ENCODE assay signal across 39 cellular contexts in the genomic region with DNA sequence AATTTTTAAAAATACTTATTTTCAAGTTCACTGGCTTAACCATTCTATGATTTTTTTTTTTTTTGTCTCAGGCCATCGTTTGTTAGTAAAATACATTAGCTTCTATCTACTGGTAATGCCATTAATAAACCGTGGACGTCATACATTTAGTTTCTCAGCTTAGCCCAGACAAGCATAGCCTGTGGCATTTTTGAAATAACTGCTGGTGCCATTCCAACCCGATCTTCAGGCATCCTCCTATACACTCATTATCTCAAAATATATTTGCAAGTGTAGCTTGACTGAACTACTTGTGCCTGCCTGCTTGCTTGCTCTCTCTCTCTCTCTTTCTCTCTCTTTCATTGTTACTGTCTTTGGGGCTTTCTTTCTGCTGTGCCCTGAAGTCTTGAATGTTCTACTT.
"Had no signal": no experiment of that assay in that cellular context is flagged by ENCODE, and none has a peak within 500 bp of the region (broad histone marks: within the 10 kb centered on the region; RNA-seq: fewer than 3 reads in every experiment).

No MANE protein-coding gene starts in this region.

- DNase-seq: activated B cell treated with CpG ODN at 0.5 μM for 24 hours; activated CD4-positive, alpha-beta memory T cell treated with anti-CD3 and anti-CD28 coated beads, Interleukin-2, amount 10 ng/mL, durations not matched to agents 7 days and 5 days; activated CD4-positive, alpha-beta T cell treated with anti-CD3 and anti-CD28 coated beads for 1 hour; activated CD4-positive, alpha-beta T cell treated with anti-CD3 and anti-CD28 coated beads for 36 hours; activated CD4-positive, alpha-beta T cell treated with anti-CD3 and anti-CD28 coated beads for 48 hours; activated CD4-positive, alpha-beta T cell treated with anti-CD3 and anti-CD28 coated beads, Interleukin-2, amount 10 ng/mL, durations not matched to agents 7 days and 5 days; activated CD4-positive, alpha-beta T cell treated with anti-CD3 and anti-CD28 coated beads, Interleukin-2, amount 50 U/mL, for 48 hours; activated CD8-positive, alpha-beta memory T cell treated with anti-CD3 and anti-CD28 coated beads for 24 hours; activated CD8-positive, alpha-beta memory T cell treated with anti-CD3 and anti-CD28 coated beads, Interleukin-2, amount 10 ng/mL, durations not matched to agents 7 days and 5 days; activated CD8-positive, alpha-beta memory T cell treated with anti-CD3 and anti-CD28 coated beads, Interleukin-2, amount 50 U/mL, for 48 hours; activated CD8-positive, alpha-beta T cell treated with anti-CD3 and anti-CD28 coated beads, Interleukin-2, amount 10 ng/mL, durations not matched to agents 7 days and 5 days; activated effector memory CD4-positive, alpha-beta T cell treated with anti-CD3 and anti-CD28 coated beads, Interleukin-2, amount 50 U/mL, for 16 hours; activated gamma-delta T cell treated with Interleukin-2 at 50 U/mL for 16 hours; activated naive CD4-positive, alpha-beta T cell; activated naive CD4-positive, alpha-beta T cell treated with anti-CD3 and anti-CD28 coated beads for 36 hours; activated naive CD4-positive, alpha-beta T cell treated with anti-CD3 and anti-CD28 coated beads, Interleukin-2, amount 50 U/mL, for 16 hours; activated naive CD8-positive, alpha-beta T cell treated with anti-CD3 and anti-CD28 coated beads for 36 hours; activated T-cell treated with anti-CD3 and anti-CD28 coated beads, Interleukin-2, amount 50 U/mL, for 24 hours; activated T-cell treated with anti-CD3 and anti-CD28 coated beads, Interleukin-2, amount 50 U/mL, for 48 hours; adrenal gland; amniotic stem cell; aorta; body of pancreas; brain microvascular endothelial cell; caudate nucleus; cerebellar nuclear complex; T-helper 1 cell; T-helper 2 cell; T-helper 9 cell had no signal

- H3K4me3 Mint-ChIP-seq: activated B cell treated with CpG ODN at 0.5 μM for 24 hours; activated CD4-positive, alpha-beta memory T cell treated with anti-CD3 and anti-CD28 coated beads, Interleukin-2, amount 10 ng/mL, durations not matched to agents 7 days and 5 days; activated CD4-positive, alpha-beta T cell treated with anti-CD3 and anti-CD28 coated beads for 36 hours; activated CD4-positive, alpha-beta T cell treated with anti-CD3 and anti-CD28 coated beads, Interleukin-2, amount 10 ng/mL, durations not matched to agents 7 days and 5 days; activated CD8-positive, alpha-beta memory T cell treated with anti-CD3 and anti-CD28 coated beads, Interleukin-2, amount 10 ng/mL, durations not matched to agents 7 days and 5 days; activated CD8-positive, alpha-beta T cell treated with anti-CD3 and anti-CD28 coated beads, Interleukin-2, amount 10 ng/mL, durations not matched to agents 7 days and 5 days; activated naive CD4-positive, alpha-beta T cell treated with anti-CD3 and anti-CD28 coated beads for 36 hours; activated naive CD8-positive, alpha-beta T cell treated with anti-CD3 and anti-CD28 coated beads for 36 hours; activated T-cell treated with anti-CD3 and anti-CD28 coated beads, Interleukin-2, amount 50 U/mL, for 24 hours; central memory CD8-positive, alpha-beta T cell; T-helper 1 cell treated with Interleukin-12 subunit alpha and Interleukin-12 subunit beta and Interleukin-4 antibody, amounts not matched to agents 30 μg/mL and 1 μg/mL, for 36 hours; T-helper 2 cell treated with Interferon-gamma antibody and Interleukin-4, amounts not matched to agents 5 μg/mL and 100 μg/mL, for 36 hours had no signal

- H3K4me1 ChIP-seq: adrenal gland, body of pancreas, breast epithelium had no signal

- FAIRE-seq: astrocyte, TTC549 had no signal

- H3K36me3 Mint-ChIP-seq: activated CD8-positive, alpha-beta memory T cell treated with anti-CD3 and anti-CD28 coated beads, Interleukin-2, amount 10 ng/mL, durations not matched to agents 7 days and 5 days; activated naive CD4-positive, alpha-beta T cell treated with anti-CD3 and anti-CD28 coated beads, Interleukin-2, amount 50 U/mL, for 72 hours; activated naive CD8-positive, alpha-beta T cell treated with anti-CD3 and anti-CD28 coated beads for 36 hours had no signal

- H3K36me3 ChIP-seq: adrenal gland, brain microvascular endothelial cell, breast epithelium, cardiac muscle cell had no signal

- H3K4me1 Mint-ChIP-seq: activated B cell treated with CpG ODN at 0.5 μM for 24 hours; activated CD4-positive, alpha-beta memory T cell treated with anti-CD3 and anti-CD28 coated beads, Interleukin-2, amount 10 ng/mL, durations not matched to agents 7 days and 5 days; activated CD4-positive, alpha-beta T cell treated with anti-CD3 and anti-CD28 coated beads for 36 hours; activated CD4-positive, alpha-beta T cell treated with anti-CD3 and anti-CD28 coated beads, Interleukin-2, amount 10 ng/mL, durations not matched to agents 7 days and 5 days; activated CD8-positive, alpha-beta memory T cell treated with anti-CD3 and anti-CD28 coated beads, Interleukin-2, amount 10 ng/mL, durations not matched to agents 7 days and 5 days; activated naive CD8-positive, alpha-beta T cell treated with anti-CD3 and anti-CD28 coated beads for 36 hours; central memory CD8-positive, alpha-beta T cell had no signal

- H3K9me3 ChIP-seq: adrenal gland, body of pancreas, breast epithelium had no signal

- H3K27ac Mint-ChIP-seq: activated B cell treated with CpG ODN at 0.5 μM for 24 hours; activated CD4-positive, alpha-beta memory T cell treated with anti-CD3 and anti-CD28 coated beads, Interleukin-2, amount 10 ng/mL, durations not matched to agents 7 days and 5 days; activated CD4-positive, alpha-beta T cell treated with anti-CD3 and anti-CD28 coated beads for 36 hours; activated CD4-positive, alpha-beta T cell treated with anti-CD3 and anti-CD28 coated beads, Interleukin-2, amount 10 ng/mL, durations not matched to agents 7 days and 5 days; activated CD8-positive, alpha-beta memory T cell treated with anti-CD3 and anti-CD28 coated beads, Interleukin-2, amount 10 ng/mL, durations not matched to agents 7 days and 5 days; activated CD8-positive, alpha-beta T cell treated with anti-CD3 and anti-CD28 coated beads, Interleukin-2, amount 10 ng/mL, durations not matched to agents 7 days and 5 days; activated naive CD4-positive, alpha-beta T cell treated with anti-CD3 and anti-CD28 coated beads for 36 hours; activated naive CD4-positive, alpha-beta T cell treated with anti-CD3 and anti-CD28 coated beads, Interleukin-2, amount 50 U/mL, for 72 hours; activated naive CD8-positive, alpha-beta T cell treated with anti-CD3 and anti-CD28 coated beads for 36 hours; activated T-cell treated with anti-CD3 and anti-CD28 coated beads, Interleukin-2, amount 50 U/mL, for 24 hours; T-helper 1 cell treated with Interleukin-12 subunit alpha and Interleukin-12 subunit beta and Interleukin-4 antibody, amounts not matched to agents 30 μg/mL and 1 μg/mL, for 36 hours; T-helper 2 cell treated with Interferon-gamma antibody and Interleukin-4, amounts not matched to agents 5 μg/mL and 100 μg/mL, for 36 hours had no signal

- H3K4me3 ChIP-seq: adrenal gland, body of pancreas, breast epithelium, cardiac muscle cell had no signal

- H3K9me3 Mint-ChIP-seq: activated B cell treated with CpG ODN at 0.5 μM for 24 hours; activated CD4-positive, alpha-beta memory T cell treated with anti-CD3 and anti-CD28 coated beads, Interleukin-2, amount 10 ng/mL, durations not matched to agents 7 days and 5 days; activated CD4-positive, alpha-beta T cell treated with anti-CD3 and anti-CD28 coated beads, Interleukin-2, amount 10 ng/mL, durations not matched to agents 7 days and 5 days; activated naive CD4-positive, alpha-beta T cell treated with anti-CD3 and anti-CD28 coated beads, Interleukin-2, amount 50 U/mL, for 72 hours; activated naive CD8-positive, alpha-beta T cell treated with anti-CD3 and anti-CD28 coated beads for 36 hours; activated T-cell treated with anti-CD3 and anti-CD28 coated beads, Interleukin-2, amount 50 U/mL, for 24 hours; central memory CD8-positive, alpha-beta T cell; T-helper 1 cell treated with Interleukin-12 subunit alpha and Interleukin-12 subunit beta and Interleukin-4 antibody, amounts not matched to agents 30 μg/mL and 1 μg/mL, for 36 hours; T-helper 2 cell treated with Interferon-gamma antibody and Interleukin-4, amounts not matched to agents 5 μg/mL and 100 μg/mL, for 36 hours had no signal

- H3K27ac ChIP-seq: adrenal gland, body of pancreas, brain microvascular endothelial cell, breast epithelium, cardiac muscle cell, VCaP had no signal

- H3K27me3 ChIP-seq: body of pancreas, brain microvascular endothelial cell had no signal

- ATAC-seq: activated CD4-positive, alpha-beta T cell treated with anti-CD3 and anti-CD28 coated beads for 36 hours; activated CD4-positive, CD25-positive, alpha-beta regulatory T cell treated with anti-CD3 and anti-CD28 coated beads, Interleukin-2, amount 50 U/mL, for 24 hours; activated CD8-positive, alpha-beta memory T cell treated with anti-CD3 and anti-CD28 coated beads, Interleukin-2, amount 10 ng/mL, durations not matched to agents 7 days and 5 days; activated CD8-positive, alpha-beta T cell treated with anti-CD3 and anti-CD28 coated beads, Interleukin-2, amount 10 ng/mL, durations not matched to agents 7 days and 5 days; activated naive CD4-positive, alpha-beta T cell treated with anti-CD3 and anti-CD28 coated beads, Interleukin-2, amount 50 U/mL, for 72 hours; body of pancreas had no signal
